In genomic region chr1:47288111-47288510, GRCh38 we compare ENCODE assay signal across 1 cellular context.
TF ChIP-seq lines count a peak whose summit lies in the region.

No MANE protein-coding gene starts in this region.

TF ChIP-seq in GM12878, 131 proteins besides CTCF, POLR2A, EP300 and RAD21:
- peak; percentile 39; the same call in 1 of the 2 replicates for TF ChIP-seq SPI1 (IDR thresholded peaks at IDR 0.05; ENCODE audit: borderline replicate concordance, insufficient read depth, low read depth, low read length)
